ENCODE assay signal across 9 cellular contexts in genomic region chr15:85750319-85750806, GRCh38. TPM values are rescaled to one million over a fixed set of nuclear protein-coding genes. Genes with fewer than 3 reads are reported as not detected.
A peak's percentile ranks its signal among the peaks of the same experiment; 100 is the strongest.
DNase-seq lines count a peak whose midpoint lies in the region; ATAC-seq and TF ChIP-seq lines count a peak whose summit lies in the region.
"Had no signal": no experiment of that assay in that cellular context is flagged by ENCODE, and none has a peak within 500 bp of the region (broad histone marks: within the 10 kb centered on the region; RNA-seq: fewer than 3 reads in every experiment).

No MANE protein-coding gene starts in this region.

- TF ChIP-seq POLR2A in GM18505 (IDR thresholded peaks at IDR 0.05; ENCODE audit: borderline replicate concordance, extremely low read depth, insufficient read depth, insufficient read length), result no peak

- H3K4me3 ChIP-seq in DND-41 (ENCODE audit: low read depth in 1 of 2, low read length in 2 of 2) (no peak overlapping the region), heart right ventricle (peak overlapping the region in 5 of 10 donors; percentile 8 to 27 (median 26))

- H3K4me2 ChIP-seq in DND-41 (ENCODE audit: insufficient read depth, low read length), result no peak overlapping the region

- H3K79me2 ChIP-seq in DND-41 (ENCODE audit: insufficient read depth, low read length), result no peaks in the 10 kb centered on the region

- H3K9ac ChIP-seq in DND-41 (ENCODE audit: low read depth, low read length), result no peak overlapping the region

- intact Hi-C loops in heart right ventricle (cut with DNase I) (loop anchor here in 3 of 10 donors (2.0 to 5.0 kb wide), 4 partner anchors 20 to 47 kb away; partner anchors contain the start of gene KLHL25 (in 1 of the 3)), posterior vena cava (cut with DNase I) (loop anchor here in 1 of 2 donors (5.0 kb wide), 1 partner anchor 42 kb away; the partner anchor contains the start of gene KLHL25)

- no peak for TF ChIP-seq CTCF in DND-41 (IDR thresholded peaks at IDR 0.05; ENCODE audit: borderline replicate concordance, extremely low read depth, low read length, poor library complexity, severe bottlenecking)
- no peak for TF ChIP-seq CTCF in heart right ventricle (IDR thresholded peaks at IDR 0.05)

- DNase-seq in DND-41, result no peak
- peak in 50 of 56 donors; percentile 26 to 83 (median 65) for DNase-seq in amygdala (lab: John Stamatoyannopoulos, UW)
- peak; percentile 68 to 80 for DNase-seq in heart right ventricle
- DNase-seq in posterior vena cava (ENCODE audit: low spot score), result peak; percentile 95
- DNase-seq in NCI-H1417 treated with DMSO at 0.1 percent for 48 hours (lab: John Stamatoyannopoulos, UW), result no peak
- no peak for DNase-seq in T-helper 1 cell
- DNase-seq: DMS153 had no signal

- WGBS in heart right ventricle, 2 donors, result 12 to 25% methylated on average over 13 of the region's 13 CpGs

- peaks cover 32% of the 10 kb centered on the region for H3K36me3 ChIP-seq in DND-41 (ENCODE audit: insufficient read depth, low read length)
- H3K36me3 ChIP-seq in heart right ventricle, result peaks cover 0 to 43% (median 26%) of the 10 kb centered on the region in 9 donors

- H3K27me3 ChIP-seq in DND-41 (ENCODE audit: insufficient read depth, low read length, poor library complexity), result no peaks in the 10 kb centered on the region
- H3K27me3 ChIP-seq in heart right ventricle, result no peaks in the 10 kb centered on the region

- no peaks in the 10 kb centered on the region for H4K20me1 ChIP-seq in DND-41 (ENCODE audit: insufficient read depth, low read length)

- H3K4me1 ChIP-seq in DND-41 (ENCODE audit: insufficient read depth, low read length) (no peaks in the 10 kb centered on the region), heart right ventricle (peaks cover 19 to 81% (median 56%) of the 10 kb centered on the region in 9 donors)

- H3K27ac ChIP-seq in DND-41 (ENCODE audit: low read length) (no peak overlapping the region), heart right ventricle (peak overlapping the region; percentile 41 to 86 (median 72))

- ATAC-seq in DND-41 (ENCODE audit: insufficient read depth, low read depth) (0 out of 3 replicates have a peak, but pooled peaks have one; percentile 10), heart right ventricle (peak; percentile 59 to 81 (median 69)), GM19328 (IDR thresholded peaks at IDR 0.05; ENCODE audit: unreplicated experiment) (no peak), GM18505 (IDR thresholded peaks at IDR 0.05; ENCODE audit: unreplicated experiment) (no peak)

- H3K9me3 ChIP-seq in DND-41 (ENCODE audit: insufficient read depth, low read length, severe bottlenecking), result no peaks in the 10 kb centered on the region
- H3K9me3 ChIP-seq in heart right ventricle, result no peaks in the 10 kb centered on the region

- H2AFZ ChIP-seq in DND-41 (ENCODE audit: low read depth, low read length), result no peak overlapping the region

RNA-seq across cellular contexts. Expression of gene KLHL25, which starts 44.4 kb away (rescaled TPM):
- total RNA-seq in heart right ventricle, result 1 to 10 TPM; 1.9 to 4.6 (median 3.2) TPM
- polyA plus RNA-seq in heart right ventricle, result 1 to 10 TPM; 3.2 to 9.2 TPM
- total RNA-seq in posterior vena cava, result 10 to 100 TPM; 10.0 to 10.3 TPM

Comparison
In these comparisons a context has a peak if more than half of its experiments do, and no peak if none do; other contexts are left out.
1. ATAC-seq: peak in DND-41 (single experiment) and heart right ventricle (8 of 8); none in GM19328 (single experiment) and GM18505 (single experiment).
2. DNase-seq: peak in amygdala (50 of 56), heart right ventricle (2 of 2) and posterior vena cava (single experiment); none in DND-41 (single experiment), NCI-H1417 treated with DMSO at 0.1 percent for 48 hours (single experiment) and T-helper 1 cell (0 of 5).